In genomic region chr20:50248104-50248631, GRCh38 we compare ENCODE assay signal across 1 cellular context.
TF ChIP-seq lines count a peak whose summit lies in the region.

No MANE protein-coding gene starts in this region.

TF ChIP-seq in K562, 482 proteins besides CTCF, POLR2A, EP300 and RAD21 (continued from another document and continues in another):
- TF ChIP-seq ZBTB40 (IDR thresholded peaks at IDR 0.05) (no peak), ZBTB40 (CRISPR knock-in tag; IDR thresholded peaks at IDR 0.05) (no peak), ZNF23 (CRISPR knock-in tag; IDR thresholded peaks at IDR 0.05) (no peak), SMARCC2 (IDR thresholded peaks at IDR 0.05; ENCODE audit: low read depth) (peak; percentile 29; the same call in 1 of the 2 replicates), ZNF436 (CRISPR knock-in tag; IDR thresholded peaks at IDR 0.05) (no peak), ELK3 (CRISPR knock-in tag; IDR thresholded peaks at IDR 0.05) (no peak), ZNF165 (CRISPR knock-in tag; IDR thresholded peaks at IDR 0.05; ENCODE audit: borderline replicate concordance) (no peak), FOXP1 (CRISPR knock-in tag; IDR thresholded peaks at IDR 0.05) (no peak), SMARCE1 (IDR thresholded peaks at IDR 0.05) (peak; percentile 75; the same call in 1 of the 2 replicates), THRAP3 (IDR thresholded peaks at IDR 0.05; ENCODE audit: borderline replicate concordance) (no peak), ZFP30 (CRISPR knock-in tag; IDR thresholded peaks at IDR 0.05; ENCODE audit: borderline replicate concordance) (no peak), ATF4 (CRISPR knock-in tag; IDR thresholded peaks at IDR 0.05) (no peak), MLX (CRISPR knock-in tag; conservative IDR thresholded peaks at IDR 0.05) (no peak), ETV6 (IDR thresholded peaks at IDR 0.05; ENCODE audit: borderline replicate concordance in 1 of 2, low read depth in 2 of 2, low read length in 1 of 2) (no peak), ETV6 (CRISPR knock-in tag; IDR thresholded peaks at IDR 0.05; ENCODE audit: borderline replicate concordance) (no peak), L3MBTL2 (IDR thresholded peaks at IDR 0.05) (peak; percentile 64), BCOR (IDR thresholded peaks at IDR 0.05) (no peak), MAFF (IDR thresholded peaks at IDR 0.05; ENCODE audit: low read length) (no peak), ESRRA (IDR thresholded peaks at IDR 0.05; ENCODE audit: borderline replicate concordance, low read depth) (no peak), ATF3 (IDR thresholded peaks at IDR 0.05) (peak; percentile 86), ATF3 (CRISPR knock-in tag; conservative IDR thresholded peaks at IDR 0.05) (no peak), GATA2 (CRISPR knock-in tag; IDR thresholded peaks at IDR 0.05) (peak; percentile 63), POLR2H (tag; IDR thresholded peaks at IDR 0.05; ENCODE audit: low read depth) (no peak), ID3 (CRISPR knock-in tag; IDR thresholded peaks at IDR 0.05) (no peak), ID3 (tag; IDR thresholded peaks at IDR 0.05) (no peak), MGA (IDR thresholded peaks at IDR 0.05) (0 out of 2 replicates have a peak, but pooled peaks have one; percentile 17), XRCC5 (IDR thresholded peaks at IDR 0.05; ENCODE audit: low read depth, low read length) (no peak), TEAD2 (tag; IDR thresholded peaks at IDR 0.05) (no peak), TAF1 (IDR thresholded peaks at IDR 0.05; ENCODE audit: control insufficient read depth, extremely low read depth, insufficient read depth, low read length, severe bottlenecking) (no peak), VEZF1 (CRISPR knock-in tag; IDR thresholded peaks at IDR 0.05) (peak; percentile 87)
